ENCODE assay signal across 1 cellular context in the genomic region with DNA sequence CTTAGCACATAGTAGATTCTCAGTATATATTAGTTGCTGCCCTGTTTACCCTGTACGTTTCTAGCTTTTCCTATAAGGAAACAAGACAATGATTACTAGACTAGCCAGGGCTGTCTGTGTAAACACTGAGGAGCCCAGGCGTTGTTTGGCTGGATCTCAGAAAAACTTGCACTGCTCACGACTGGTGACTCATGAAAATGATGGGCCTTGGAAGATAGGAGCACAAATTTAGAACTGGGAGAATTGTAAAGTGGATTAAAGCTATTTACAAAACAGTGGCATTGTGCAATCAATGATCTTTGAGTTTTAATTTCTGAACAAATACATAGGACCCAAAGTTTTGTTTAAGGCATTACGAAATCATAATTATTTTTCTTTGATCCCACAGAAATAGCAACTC.
A peak's percentile ranks its signal among the peaks of the same experiment; 100 is the strongest.
TF ChIP-seq lines count a peak whose summit lies in the region.

No MANE protein-coding gene starts in this region.

TF ChIP-seq in HepG2, 621 proteins besides CTCF, POLR2A, EP300 and RAD21 (continued from another document):
- TF ChIP-seq SRSF4 (IDR thresholded peaks at IDR 0.05; ENCODE audit: low read depth, low read length, poor library complexity, severe bottlenecking): no peak
- no peak for TF ChIP-seq SAP130 (CRISPR knock-in tag; IDR thresholded peaks at IDR 0.05; ENCODE audit: low read depth)
- no peak for TF ChIP-seq SNAPC2 (CRISPR knock-in tag; IDR thresholded peaks at IDR 0.05)
- no peak for TF ChIP-seq SOX13 (IDR thresholded peaks at IDR 0.05)
- TF ChIP-seq SOX13 (CRISPR knock-in tag; conservative IDR thresholded peaks at IDR 0.05 in 1 of 2, IDR thresholded peaks at IDR 0.05 in 1 of 2): peak in 1 of 2 experiments; percentile 8; a peak in 1 of 4 replicates
- no peak for TF ChIP-seq ARNTL (CRISPR knock-in tag; IDR thresholded peaks at IDR 0.05)
- no peak for TF ChIP-seq ZNF746 (CRISPR knock-in tag; IDR thresholded peaks at IDR 0.05)
- no peak for TF ChIP-seq ELF4 (CRISPR knock-in tag; IDR thresholded peaks at IDR 0.05; ENCODE audit: borderline replicate concordance)
- no peak for TF ChIP-seq SOX6 (IDR thresholded peaks at IDR 0.05)
- peak; percentile 30; the same call in 1 of the 2 replicates for TF ChIP-seq SOX6 (CRISPR knock-in tag; IDR thresholded peaks at IDR 0.05)
- no peak for TF ChIP-seq NCOA1 (CRISPR knock-in tag; IDR thresholded peaks at IDR 0.05)
- TF ChIP-seq FOSL2 (CRISPR knock-in tag; IDR thresholded peaks at IDR 0.05): peak; percentile 63
- no peak for TF ChIP-seq ZNF234 (CRISPR knock-in tag; conservative IDR thresholded peaks at IDR 0.05)
- TF ChIP-seq, protein P1, sequence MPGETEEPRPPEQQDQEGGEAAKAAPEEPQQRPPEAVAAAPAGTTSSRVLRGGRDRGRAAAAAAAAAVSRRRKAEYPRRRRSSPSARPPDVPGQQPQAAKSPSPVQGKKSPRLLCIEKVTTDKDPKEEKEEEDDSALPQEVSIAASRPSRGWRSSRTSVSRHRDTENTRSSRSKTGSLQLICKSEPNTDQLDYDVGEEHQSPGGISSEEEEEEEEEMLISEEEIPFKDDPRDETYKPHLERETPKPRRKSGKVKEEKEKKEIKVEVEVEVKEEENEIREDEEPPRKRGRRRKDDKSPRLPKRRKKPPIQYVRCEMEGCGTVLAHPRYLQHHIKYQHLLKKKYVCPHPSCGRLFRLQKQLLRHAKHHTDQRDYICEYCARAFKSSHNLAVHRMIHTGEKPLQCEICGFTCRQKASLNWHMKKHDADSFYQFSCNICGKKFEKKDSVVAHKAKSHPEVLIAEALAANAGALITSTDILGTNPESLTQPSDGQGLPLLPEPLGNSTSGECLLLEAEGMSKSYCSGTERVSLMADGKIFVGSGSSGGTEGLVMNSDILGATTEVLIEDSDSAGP (CRISPR knock-in tag; IDR thresholded peaks at IDR 0.05; ENCODE audit: borderline replicate concordance): no peak
TF ChIP-seq in HepG2: peak in this region for 7.
